ENCODE assay signal across 11 cellular contexts in the genomic region with DNA sequence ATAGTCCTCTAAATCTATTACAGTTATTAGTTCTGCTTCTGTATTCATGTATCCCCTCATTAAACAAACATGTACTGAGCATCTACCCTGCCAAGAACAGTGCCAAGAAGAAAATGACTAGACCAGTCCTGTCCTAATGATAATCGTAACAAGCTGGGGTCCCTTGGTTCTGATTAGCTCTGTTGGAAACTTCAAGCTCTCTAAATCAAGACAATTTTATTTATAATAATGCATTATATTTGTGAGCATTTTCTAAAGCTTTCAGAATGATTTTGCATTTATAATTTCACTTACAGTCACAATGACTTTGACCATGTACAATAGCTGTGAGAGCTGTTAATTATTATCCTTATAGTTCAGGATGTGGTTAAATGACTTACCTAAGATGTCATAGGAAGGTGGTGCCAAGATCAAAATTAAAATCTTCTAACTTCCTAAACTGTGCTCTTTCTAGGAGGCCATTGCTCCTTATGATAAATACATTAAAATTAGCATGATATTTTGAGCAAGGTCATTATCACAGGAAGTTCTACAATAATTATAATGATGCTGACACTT.
DNase-seq lines count a peak whose midpoint lies in the region; ATAC-seq, FAIRE-seq and TF ChIP-seq lines count a peak whose summit lies in the region.
"Had no signal": no experiment of that assay in that cellular context is flagged by ENCODE, and none has a peak within 500 bp of the region (broad histone marks: within the 10 kb centered on the region; RNA-seq: fewer than 3 reads in every experiment).

No MANE protein-coding gene starts in this region.

- no peak overlapping the region for H3K27ac Mint-ChIP-seq in activated T-helper 17 cell treated with anti-CD3 and anti-CD28 coated beads, Interleukin-2, amount 50 U/mL, for 72 hours
- H3K27ac Mint-ChIP-seq: stimulated activated effector memory CD8-positive, alpha-beta T cell treated with anti-CD3 and anti-CD28 coated beads, Interleukin-12 subunit alpha, Interleukin-12 subunit beta, amount 100 ng/mL, for 72 hours had no signal

- WGBS in sigmoid colon, 2 donors, result 79 to 82% methylated on average over 1 of the region's 1 CpG
- 51 to 81% (median 64%) methylated on average over 1 of the region's 1 CpG for WGBS in small intestine, 3 donors

- no peaks in the 10 kb centered on the region for H3K4me1 Mint-ChIP-seq in activated T-helper 17 cell treated with anti-CD3 and anti-CD28 coated beads, Interleukin-2, amount 50 U/mL, for 72 hours
- H3K4me1 Mint-ChIP-seq: stimulated activated effector memory CD8-positive, alpha-beta T cell treated with anti-CD3 and anti-CD28 coated beads, Interleukin-12 subunit alpha, Interleukin-12 subunit beta, amount 100 ng/mL, for 72 hours had no signal

- intact Hi-C loops in sigmoid colon (cut with DNase I), result no loop called here

- no peaks in the 10 kb centered on the region for H3K9me3 Mint-ChIP-seq in activated T-helper 17 cell treated with anti-CD3 and anti-CD28 coated beads, Interleukin-2, amount 50 U/mL, for 72 hours
- H3K9me3 Mint-ChIP-seq: stimulated activated effector memory CD8-positive, alpha-beta T cell treated with anti-CD3 and anti-CD28 coated beads, Interleukin-12 subunit alpha, Interleukin-12 subunit beta, amount 100 ng/mL, for 72 hours had no signal

- in situ Hi-C loops in astrocyte of the spinal cord (cut with HindIII; ENCODE audit: low sequenced_read_pairs), result no loop called here

- no peak for FAIRE-seq in small intestine (lab: Jason Lieb, UNC)
- FAIRE-seq: islet of Langerhans had no signal

- H3K36me3 Mint-ChIP-seq in activated T-helper 17 cell treated with anti-CD3 and anti-CD28 coated beads, Interleukin-2, amount 50 U/mL, for 72 hours (ENCODE audit: low read depth), result no peaks in the 10 kb centered on the region
- H3K36me3 Mint-ChIP-seq: stimulated activated effector memory CD8-positive, alpha-beta T cell treated with anti-CD3 and anti-CD28 coated beads, Interleukin-12 subunit alpha, Interleukin-12 subunit beta, amount 100 ng/mL, for 72 hours had no signal

- no peak overlapping the region for H3K4me3 Mint-ChIP-seq in activated T-helper 17 cell treated with anti-CD3 and anti-CD28 coated beads, Interleukin-2, amount 50 U/mL, for 72 hours
- H3K4me3 Mint-ChIP-seq: stimulated activated effector memory CD8-positive, alpha-beta T cell treated with anti-CD3 and anti-CD28 coated beads, Interleukin-12 subunit alpha, Interleukin-12 subunit beta, amount 100 ng/mL, for 72 hours had no signal

- no peak for TF ChIP-seq POLR2A in sigmoid colon (IDR thresholded peaks at IDR 0.05)

- no peaks in the 10 kb centered on the region for H3K27me3 ChIP-seq in sigmoid colon
- no peaks in the 10 kb centered on the region for H3K27me3 ChIP-seq in small intestine (ENCODE audit: control insufficient read depth in 2 of 2, insufficient read depth in 2 of 2, low read length in 2 of 2)

- H3K36me3 ChIP-seq in sigmoid colon, result no peaks in the 10 kb centered on the region
- no peaks in the 10 kb centered on the region for H3K36me3 ChIP-seq in small intestine (ENCODE audit: control insufficient read depth in 2 of 2, insufficient read depth in 2 of 2, low read length in 2 of 2)

- peak; percentile 4 for DNase-seq in astrocyte of the spinal cord (ENCODE audit: low read depth, low spot score)
- DNase-seq in sigmoid colon, result no peak
- no peak for DNase-seq in iPS-NIHi11 (ENCODE audit: low spot score)
- DNase-seq in small intestine, result no peak
- DNase-seq: NCI-H1048 had no signal

- H3K4me3 ChIP-seq in astrocyte of the spinal cord (ENCODE audit: low read depth, low read length), result no peak overlapping the region
- H3K4me3 ChIP-seq in sigmoid colon, result no peak overlapping the region
- H3K4me3 ChIP-seq in small intestine (ENCODE audit: low read depth in 1 of 2, low read length in 2 of 2), result no peak overlapping the region

- ATAC-seq in GM18517 (IDR thresholded peaks at IDR 0.05; ENCODE audit: unreplicated experiment), result peak; percentile 82
- peak; percentile 84 for ATAC-seq in GM21528 (IDR thresholded peaks at IDR 0.05; ENCODE audit: low FRiP score, unreplicated experiment)
- ATAC-seq in HG03139 (IDR thresholded peaks at IDR 0.05; ENCODE audit: unreplicated experiment), result peak; percentile 84
- no peak for ATAC-seq in activated T-helper 17 cell treated with anti-CD3 and anti-CD28 coated beads, Interleukin-2, amount 50 U/mL, for 72 hours (replicated peaks)
- ATAC-seq: stimulated activated effector memory CD8-positive, alpha-beta T cell treated with anti-CD3 and anti-CD28 coated beads, Interleukin-12 subunit alpha, Interleukin-12 subunit beta, amount 100 ng/mL, for 72 hours had no signal

- H3K4me1 ChIP-seq in sigmoid colon, result peaks cover 0 to 14% (median 5%) of the 10 kb centered on the region in 4 donors
- H3K4me1 ChIP-seq in small intestine (ENCODE audit: control insufficient read depth in 2 of 2, insufficient read depth in 1 of 2, low read depth in 1 of 2, low read length in 1 of 2), result no peaks in the 10 kb centered on the region

- no peaks in the 10 kb centered on the region for H3K9me3 ChIP-seq in sigmoid colon
- H3K9me3 ChIP-seq in small intestine (ENCODE audit: control insufficient read depth, low read depth), result no peaks in the 10 kb centered on the region

- TF ChIP-seq EP300 in sigmoid colon (IDR thresholded peaks at IDR 0.05), result no peak

- H3K27ac ChIP-seq in sigmoid colon, result no peak overlapping the region
- H3K27ac ChIP-seq in small intestine (ENCODE audit: low read depth in 1 of 2, low read length in 1 of 2), result no peak overlapping the region

- no peaks in the 10 kb centered on the region for H3K27me3 Mint-ChIP-seq in activated T-helper 17 cell treated with anti-CD3 and anti-CD28 coated beads, Interleukin-2, amount 50 U/mL, for 72 hours

- TF ChIP-seq CTCF in astrocyte of the spinal cord (IDR thresholded peaks at IDR 0.05; ENCODE audit: low read depth, low read length) (no peak), sigmoid colon (IDR thresholded peaks at IDR 0.05) (no peak)
